16 cellular contexts compared by ENCODE assay signal in the genomic region with DNA sequence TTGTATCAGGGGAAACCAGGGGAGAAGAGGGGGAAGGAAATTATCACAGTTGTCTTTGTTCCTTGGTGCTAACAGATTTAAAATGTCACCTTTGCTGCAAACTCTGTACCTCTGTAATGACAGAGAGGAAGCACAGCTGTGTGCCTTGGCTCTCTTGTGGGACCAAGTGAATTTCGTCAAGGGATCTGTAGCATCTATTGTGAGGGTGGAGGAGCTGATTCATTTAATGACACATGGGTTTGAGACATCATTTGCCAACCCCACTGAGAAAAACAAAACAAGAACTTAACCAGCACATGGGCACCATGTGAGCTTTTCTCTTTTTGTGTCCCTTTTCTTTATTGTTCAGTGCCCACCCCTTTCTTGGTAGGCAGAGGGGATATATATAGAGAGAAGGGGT.
DNase-seq lines count a peak whose midpoint lies in the region; ATAC-seq and TF ChIP-seq lines count a peak whose summit lies in the region.
"Had no signal": no experiment of that assay in that cellular context is flagged by ENCODE, and none has a peak within 500 bp of the region (broad histone marks: within the 10 kb centered on the region; RNA-seq: fewer than 3 reads in every experiment).

No MANE protein-coding gene starts in this region.

- H4K91ac ChIP-seq in neuronal stem cell (ENCODE audit: low read depth, low read length, poor library complexity) = no peak overlapping the region

- no peak overlapping the region for H2BK12ac ChIP-seq in neuronal stem cell (ENCODE audit: low read length)

- H2AFZ ChIP-seq in neuronal stem cell (ENCODE audit: low read length) = peak overlapping the region; percentile 47
- H2AFZ ChIP-seq: hepatocyte had no signal

- H3K4me1 ChIP-seq in adipocyte (ENCODE audit: control insufficient read depth, insufficient read depth, low read length) (no peaks in the 10 kb centered on the region), neuronal stem cell (ENCODE audit: control insufficient read depth in 2 of 2, insufficient read depth in 1 of 2, low read depth in 1 of 2, low read length in 2 of 2) (peaks cover 2 to 5% of the 10 kb centered on the region in 2 donors)

- no peak overlapping the region for H3K14ac ChIP-seq in neuronal stem cell (ENCODE audit: low read length)

- no peak for TF ChIP-seq CTCF in GM12865 (IDR thresholded peaks at IDR 0.05; ENCODE audit: insufficient read depth, low read depth, low read length, missing control alignments)

- no peak overlapping the region for H4K8ac ChIP-seq in neuronal stem cell (ENCODE audit: low read depth, low read length)

- no peak overlapping the region for H3K18ac ChIP-seq in neuronal stem cell (ENCODE audit: low read length)

- H2BK5ac ChIP-seq in neuronal stem cell (ENCODE audit: low read length) = no peak overlapping the region

- H3K4ac ChIP-seq in neuronal stem cell (ENCODE audit: low read length) = no peak overlapping the region

- no peaks in the 10 kb centered on the region for H3K79me1 ChIP-seq in neuronal stem cell (ENCODE audit: low read depth, low read length)

- no peak overlapping the region for H2AK5ac ChIP-seq in neuronal stem cell (ENCODE audit: low read depth, low read length)

- H3K36me3 ChIP-seq in adipocyte (ENCODE audit: control insufficient read depth, insufficient read depth, low read length, severe bottlenecking) (no peaks in the 10 kb centered on the region), neuronal stem cell (replicated peaks in 1 of 2; ENCODE audit: control insufficient read depth in 2 of 2, insufficient read depth in 2 of 2, low read length in 2 of 2) (no peaks in the 10 kb centered on the region)
- H3K36me3 ChIP-seq: left lung had no signal

- no peaks in the 10 kb centered on the region for H3K9me3 ChIP-seq in adipocyte (ENCODE audit: control insufficient read depth, low read length)
- H3K9me3 ChIP-seq in neuronal stem cell (replicated peaks in 1 of 2; ENCODE audit: control insufficient read depth in 2 of 2, insufficient read depth in 1 of 2, low read depth in 1 of 2, low read length in 2 of 2) = no peaks in the 10 kb centered on the region
- H3K9me3 ChIP-seq: left lung had no signal

- H3K4me3 ChIP-seq in GM12865 (ENCODE audit: low read depth, low read length) (no peak overlapping the region), adipocyte (ENCODE audit: low read length) (no peak overlapping the region), neuronal stem cell (ENCODE audit: low read length in 2 of 2) (no peak overlapping the region)
- H3K4me3 ChIP-seq: hepatocyte, left lung had no signal

- WGBS in neuronal stem cell (ENCODE audit: extremely low coverage in 2 of 2, insufficient read length in 2 of 2, insufficient replicate concordance in 1 of 2), 2 donors = no CpG with 5 or more reads among the region's 1 CpG

- no peak overlapping the region for H3K23ac ChIP-seq in neuronal stem cell (ENCODE audit: low read depth, low read length, poor library complexity)

- ATAC-seq in HG03432 (IDR thresholded peaks at IDR 0.05; ENCODE audit: unreplicated experiment) = peak; percentile 64
- ATAC-seq: left lung had no signal

- H3K9ac ChIP-seq in adipocyte (ENCODE audit: low read length) (no peak overlapping the region), neuronal stem cell (ENCODE audit: low read depth, low read length, poor library complexity) (no peak overlapping the region)

- no peak overlapping the region for H3K4me2 ChIP-seq in neuronal stem cell (ENCODE audit: insufficient read depth, low read length, poor library complexity, severe bottlenecking)
- H3K4me2 ChIP-seq: hepatocyte had no signal

- no peak overlapping the region for H2BK15ac ChIP-seq in neuronal stem cell (ENCODE audit: low read length)

- H3K27me3 ChIP-seq in adipocyte (replicated peaks; ENCODE audit: control insufficient read depth, insufficient read depth, low read length) (no peaks in the 10 kb centered on the region), neuronal stem cell (ENCODE audit: control insufficient read depth in 3 of 3, insufficient read depth in 3 of 3, low read depth in 1 of 3, low read length in 3 of 3) (no peaks in the 10 kb centered on the region)
- H3K27me3 ChIP-seq: hepatocyte, left lung had no signal

- no peak overlapping the region for H3K27ac ChIP-seq in neuronal stem cell (replicated peaks; ENCODE audit: low read length)
- H3K27ac ChIP-seq: hepatocyte, RWPE1 had no signal

- H2BK120ac ChIP-seq in neuronal stem cell (ENCODE audit: low read depth, low read length) = no peak overlapping the region

- peak; percentile 17 for DNase-seq in GM12865 (ENCODE audit: low read depth)
- DNase-seq in adipocyte (ENCODE audit: low read depth) = peak; percentile 14
- DNase-seq in neuronal stem cell (ENCODE audit: low spot score) = no peak
- no peak for DNase-seq in SW480 (ENCODE audit: low spot score)
- DNase-seq in DMS79 treated with DMSO at 0.1 percent for 48 hours (lab: John Stamatoyannopoulos, UW) = no peak
- DNase-seq in NCI-H2107 (lab: John Stamatoyannopoulos, UW) = no peak
- DNase-seq in stimulated activated CD4-positive, alpha-beta T cell treated with anti-CD3 and anti-CD28 coated beads, Interleukin-12 subunit alpha, Interleukin-12 subunit beta, amount 100 ng/mL, for 4 hours = no peak
- DNase-seq: activated CD4-positive, alpha-beta memory T cell treated with anti-CD3 and anti-CD28 coated beads for 36 hours; activated naive CD4-positive, alpha-beta T cell treated with Interleukin-2 at 50 U/mL for 16 hours; CD8-positive, alpha-beta memory T cell; GDM1; left lung; NCI-H1694 treated with DMSO at 0.1 percent for 48 hours had no signal

Comparison
In these comparisons a context has a peak if more than half of its experiments do, and no peak if none do; other contexts are left out.
1. DNase-seq: peak in GM12865 (single experiment) and adipocyte (single experiment); none in neuronal stem cell (single experiment), SW480 (single experiment), DMS79 treated with DMSO at 0.1 percent for 48 hours (single experiment), NCI-H2107 (single experiment) and stimulated activated CD4-positive, alpha-beta T cell treated with anti-CD3 and anti-CD28 coated beads, Interleukin-12 subunit alpha, Interleukin-12 subunit beta, amount 100 ng/mL, for 4 hours (single experiment).